In the genomic region with DNA sequence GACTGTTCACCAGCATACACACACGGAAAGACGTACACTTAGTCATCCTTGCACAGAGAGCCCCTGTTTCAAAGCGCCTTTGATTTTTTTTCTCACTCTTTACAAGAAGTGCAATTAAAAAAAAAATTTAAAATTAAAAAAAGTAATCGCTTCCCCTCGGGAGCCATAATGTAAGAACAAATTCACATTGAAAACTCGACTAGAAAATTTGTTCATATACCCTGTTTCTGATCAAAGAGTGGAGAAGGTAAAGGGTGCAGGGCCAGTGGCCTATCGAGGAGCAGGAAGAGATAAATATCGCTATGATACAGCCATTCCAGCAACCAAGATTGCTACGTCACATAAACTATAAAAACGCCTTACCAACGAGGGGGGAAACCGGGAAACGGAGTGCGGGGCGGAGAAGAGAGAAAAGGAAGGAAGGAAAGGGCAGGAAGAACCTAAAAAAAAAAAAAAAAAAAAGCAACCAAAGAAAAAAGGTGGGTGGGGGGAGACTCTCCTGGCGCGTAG, we compare ENCODE assay signal across 15 cellular contexts. TPM values are rescaled to one million over a fixed set of nuclear protein-coding genes. Genes with fewer than 3 reads are reported as not detected.
DNase-seq lines count a peak whose midpoint lies in the region; ATAC-seq and TF ChIP-seq lines count a peak whose summit lies in the region.
"Had no signal": no experiment of that assay in that cellular context is flagged by ENCODE, and none has a peak within 500 bp of the region (broad histone marks: within the 10 kb centered on the region; RNA-seq: fewer than 3 reads in every experiment).

No MANE protein-coding gene starts in this region.

- H3K4me1 Mint-ChIP-seq in endothelial cell (ENCODE audit: unreplicated experiment) = peaks cover 50% of the 10 kb centered on the region

- H3K36me3 ChIP-seq in adipocyte (ENCODE audit: control insufficient read depth, insufficient read depth, low read length, severe bottlenecking) = no peaks in the 10 kb centered on the region
- peaks cover 3 to 8% of the 10 kb centered on the region in 2 donors for H3K36me3 ChIP-seq in mucosa of rectum (ENCODE audit: control insufficient read depth in 2 of 2, insufficient read depth in 2 of 2, low read length in 2 of 2)
- H3K36me3 ChIP-seq in thymus (ENCODE audit: control insufficient read depth, insufficient read depth) = no peaks in the 10 kb centered on the region

- no peak for ATAC-seq in esophagus mucosa
- ATAC-seq: T-helper 17 cell had no signal

- no peaks in the 10 kb centered on the region for H3K36me3 Mint-ChIP-seq in endothelial cell (ENCODE audit: low read depth, unreplicated experiment)

- peak overlapping the region; percentile 37 for H3K4me3 ChIP-seq in adipocyte (ENCODE audit: low read length)
- peak overlapping the region; percentile 52 to 63 for H3K4me3 ChIP-seq in mucosa of rectum (ENCODE audit: low read length in 2 of 2)
- no peak overlapping the region for H3K4me3 ChIP-seq in thymus (ENCODE audit: low read length)

- H3K4me1 ChIP-seq in adipocyte (ENCODE audit: control insufficient read depth, insufficient read depth, low read length) (peaks cover 61% of the 10 kb centered on the region), mucosa of rectum (ENCODE audit: control insufficient read depth in 2 of 2, insufficient read depth in 2 of 2, low read length in 2 of 2) (peaks cover 38 to 63% of the 10 kb centered on the region in 2 donors), thymus (ENCODE audit: control insufficient read depth, insufficient read depth, low read length) (no peaks in the 10 kb centered on the region)

- WGBS in thymus = 90% methylated on average over 17 of the region's 17 CpGs

- H3K9me3 ChIP-seq in adipocyte (ENCODE audit: control insufficient read depth, low read length) (no peaks in the 10 kb centered on the region), mucosa of rectum (ENCODE audit: control insufficient read depth in 2 of 2, low read length in 2 of 2) (no peaks in the 10 kb centered on the region), thymus (ENCODE audit: control insufficient read depth) (no peaks in the 10 kb centered on the region)

- H3K27ac Mint-ChIP-seq in endothelial cell (ENCODE audit: unreplicated experiment) = no peak overlapping the region
- H3K27ac Mint-ChIP-seq: activated CD4-positive, alpha-beta memory T cell treated with anti-CD3 and anti-CD28 coated beads, Interleukin-2, amount 10 ng/mL, durations not matched to agents 7 days and 5 days; naive B cell; T-helper 17 cell had no signal

- peak overlapping the region; percentile 63 for H3K4me3 Mint-ChIP-seq in endothelial cell (ENCODE audit: unreplicated experiment)
- H3K4me3 Mint-ChIP-seq: activated CD4-positive, alpha-beta memory T cell treated with anti-CD3 and anti-CD28 coated beads, Interleukin-2, amount 10 ng/mL, durations not matched to agents 7 days and 5 days; naive B cell; T-helper 17 cell had no signal

- H3K27ac ChIP-seq in mucosa of rectum (ENCODE audit: low read depth in 2 of 2, low read length in 2 of 2) (peak overlapping the region; percentile 88 to 89), thymus (ENCODE audit: low read depth) (peak overlapping the region; percentile 86)
- H3K27ac ChIP-seq: C4-2B had no signal

- H3K9ac ChIP-seq in adipocyte (ENCODE audit: low read length) (peak overlapping the region; percentile 80), mucosa of rectum (ENCODE audit: low read depth in 1 of 2, low read length in 2 of 2) (peak overlapping the region; percentile 41 to 78)

- H3K27me3 ChIP-seq in adipocyte (replicated peaks; ENCODE audit: control insufficient read depth, insufficient read depth, low read length) (no peaks in the 10 kb centered on the region), mucosa of rectum (ENCODE audit: control insufficient read depth in 2 of 2, insufficient read depth in 2 of 2, low read length in 2 of 2) (no peaks in the 10 kb centered on the region), thymus (ENCODE audit: control insufficient read depth, insufficient read depth) (peaks cover 24% of the 10 kb centered on the region)

- DNase-seq in adipocyte (ENCODE audit: low read depth) (no peak), endothelial cell (ENCODE audit: low spot score) (no peak), AML-193 (lab: John Stamatoyannopoulos, UW) (no peak)
- DNase-seq in stimulated activated CD4-positive, alpha-beta T cell treated with anti-CD3 and anti-CD28 coated beads, Interleukin-1b, Interleukin-23, amount 100 ng/mL, for 48 hours = no peak
- DNase-seq in NK-92 treated with Interleukin-12 subunit alpha and Interleukin-12 subunit beta, amount 100 ng/mL, for 24 hours (lab: John Stamatoyannopoulos, UW) = no peak
- DNase-seq: activated CD4-positive, alpha-beta memory T cell treated with anti-CD3 and anti-CD28 coated beads, Interleukin-2, amount 10 ng/mL, durations not matched to agents 7 days and 5 days; activated naive CD4-positive, alpha-beta T cell; effector memory CD4-positive, alpha-beta T cell; hypothalamus; naive B cell; T-helper 17 cell had no signal

- TF ChIP-seq CTCF in endothelial cell (IDR thresholded peaks at IDR 0.05; ENCODE audit: unreplicated experiment) = no peak

- peaks cover 44% of the 10 kb centered on the region for H3K27me3 Mint-ChIP-seq in endothelial cell (ENCODE audit: unreplicated experiment)

- H3K9me3 Mint-ChIP-seq in endothelial cell (ENCODE audit: unreplicated experiment) = no peaks in the 10 kb centered on the region
- H3K9me3 Mint-ChIP-seq: activated CD4-positive, alpha-beta memory T cell treated with anti-CD3 and anti-CD28 coated beads, Interleukin-2, amount 10 ng/mL, durations not matched to agents 7 days and 5 days had no signal

RNA-seq across cellular contexts. Expression of gene HOXA2, which starts 5.0 kb away (rescaled TPM):
- total RNA-seq in endothelial cell (ENCODE audit: unreplicated experiment) (1.1 TPM), esophagus mucosa (1.1 TPM)
- polyA plus RNA-seq in thymus = 3.9 TPM
- total RNA-seq: activated CD4-positive, alpha-beta memory T cell treated with anti-CD3 and anti-CD28 coated beads, Interleukin-2, amount 10 ng/mL, durations not matched to agents 7 days and 5 days; T-helper 17 cell had no signal

RNA-seq across cellular contexts. Expression of gene HOXA1, which starts 11.6 kb away (rescaled TPM):
- total RNA-seq in endothelial cell (ENCODE audit: unreplicated experiment) (3.5 TPM), esophagus mucosa (3.2 TPM)
- 0.71 TPM for polyA plus RNA-seq in thymus

RNA-seq across cellular contexts. Expression of gene HOXA4, which starts 23.1 kb away (rescaled TPM):
- total RNA-seq in endothelial cell (ENCODE audit: unreplicated experiment) (0.31 TPM), esophagus mucosa (5.5 TPM)
- polyA plus RNA-seq in thymus = 3.0 TPM

RNA-seq across cellular contexts. Expression of gene HOXA5, which starts 36.0 kb away (rescaled TPM):
- 0.59 TPM for total RNA-seq in endothelial cell (ENCODE audit: unreplicated experiment)
- polyA plus RNA-seq in thymus = 0.43 TPM
- 5.6 TPM for total RNA-seq in esophagus mucosa
- total RNA-seq: activated CD4-positive, alpha-beta memory T cell treated with anti-CD3 and anti-CD28 coated beads, Interleukin-2, amount 10 ng/mL, durations not matched to agents 7 days and 5 days had no signal

RNA-seq across cellular contexts. Expression of gene HOXA6, which starts 40.1 kb away (rescaled TPM):
- total RNA-seq in endothelial cell (ENCODE audit: unreplicated experiment) (not detected), esophagus mucosa (1.7 TPM)
- polyA plus RNA-seq in thymus = 0.09 TPM
- total RNA-seq: activated CD4-positive, alpha-beta memory T cell treated with anti-CD3 and anti-CD28 coated beads, Interleukin-2, amount 10 ng/mL, durations not matched to agents 7 days and 5 days; T-helper 17 cell had no signal
